In the genomic region with DNA sequence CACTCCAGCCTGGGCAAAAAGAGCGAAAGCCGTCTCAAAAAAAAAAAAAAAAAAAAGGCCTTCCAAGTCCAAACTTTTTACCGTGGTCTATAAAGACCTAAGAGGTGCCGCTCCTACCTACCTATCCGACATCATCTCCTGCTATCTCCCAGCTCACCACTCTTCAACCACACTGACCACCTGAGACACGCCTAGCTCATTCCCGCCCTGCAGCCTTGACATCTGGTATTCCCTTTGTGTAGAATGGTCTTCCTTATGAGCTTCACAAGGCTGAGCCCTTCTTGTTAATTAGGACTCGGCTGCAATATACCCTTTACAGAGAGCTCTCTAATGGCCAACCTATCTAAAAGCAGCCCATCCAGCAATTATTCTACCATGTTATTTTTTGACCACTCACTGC, we compare ENCODE assay signal across 8 cellular contexts. TPM values are rescaled to one million over a fixed set of nuclear protein-coding genes. Genes with fewer than 3 reads are reported as not detected.
A peak's percentile ranks its signal among the peaks of the same experiment; 100 is the strongest.
DNase-seq lines count a peak whose midpoint lies in the region; ATAC-seq, FAIRE-seq and TF ChIP-seq lines count a peak whose summit lies in the region.

No MANE protein-coding gene starts in this region.

- no peak overlapping the region for H4K5ac ChIP-seq in mesendoderm (ENCODE audit: low read length)

- H3K27me3 ChIP-seq in left ventricle myocardium inferior (ENCODE audit: low read depth), result no peaks in the 10 kb centered on the region
- no peaks in the 10 kb centered on the region for H3K27me3 ChIP-seq in GM12878 (replicated peaks in 1 of 2; ENCODE audit: control insufficient read depth in 2 of 2, insufficient read depth in 2 of 2, low read length in 1 of 2)
- no peaks in the 10 kb centered on the region for H3K27me3 ChIP-seq in mesendoderm (ENCODE audit: insufficient read depth, low read length, poor library complexity)

- no peak overlapping the region for H2BK5ac ChIP-seq in mesendoderm (ENCODE audit: low read length)

- BruUV-seq in GM12878 (replicated peaks; lab: Mats Ljungman, UMichigan), result no TSS peak

- H3K27ac ChIP-seq in left ventricle myocardium inferior (replicated peaks) (no peak overlapping the region), GM12878 (ENCODE audit: control insufficient read depth, insufficient read depth) (peak overlapping the region; percentile 66), mesendoderm (ENCODE audit: low read depth, low read length) (no peak overlapping the region)

- H2AFZ ChIP-seq in GM12878 (ENCODE audit: control insufficient read depth, low read depth, low read length), result no peak overlapping the region

- TF ChIP-seq CTCF in left ventricle myocardium inferior (IDR thresholded peaks at IDR 0.05; ENCODE audit: borderline replicate concordance) (no peak), GM12878 (IDR thresholded peaks at IDR 0.05 in 2 of 3, conservative IDR thresholded peaks at IDR 0.05 in 1 of 3; ENCODE audit: control insufficient read depth in 2 of 3, extremely low read depth in 1 of 3, insufficient read depth in 1 of 3, low read depth in 3 of 3, low read length in 3 of 3) (no peak)

- no peak overlapping the region for H2BK120ac ChIP-seq in mesendoderm (ENCODE audit: low read depth, low read length)

- H3K9ac ChIP-seq in GM12878 (ENCODE audit: control insufficient read depth, insufficient read depth, low read length) (peak overlapping the region; percentile 89), mesendoderm (ENCODE audit: low read length) (peak overlapping the region; percentile 91)

- peaks cover 38% of the 10 kb centered on the region for H3K36me3 ChIP-seq in left ventricle myocardium inferior
- H3K36me3 ChIP-seq in GM12878 (ENCODE audit: control insufficient read depth in 2 of 2, insufficient read depth in 2 of 2, low read length in 1 of 2), result peaks cover 1 to 16% of the 10 kb centered on the region in 2 experiments
- H3K36me3 ChIP-seq in mesendoderm (ENCODE audit: control insufficient read depth, insufficient read depth, low read length), result peaks cover 2% of the 10 kb centered on the region

- H3K4me3 ChIP-seq in left ventricle myocardium inferior (peak overlapping the region; percentile 90), GM12878 (peak overlapping the region; percentile 94), mesendoderm (ENCODE audit: low read length) (peak overlapping the region; percentile 94)

- RAD21 ChIA-PET in GM12878 (lab: Charles Lee; ENCODE audit: unreplicated experiment), result interaction anchor here (1.4 kb wide), 1 partner anchor 18 kb away, joined by 3 read pairs; no protein-coding TSS in a partner anchor

- no peak overlapping the region for H2BK15ac ChIP-seq in mesendoderm (replicated peaks; ENCODE audit: low read depth)

- no peak for TF ChIP-seq EP300 in GM12878 (IDR thresholded peaks at IDR 0.05; ENCODE audit: borderline replicate concordance in 1 of 2, control insufficient read depth in 1 of 2, low read depth in 2 of 2, low read length in 2 of 2)

- TF ChIP-seq POLR2A in GM12878 (IDR thresholded peaks at IDR 0.05; ENCODE audit: low read depth, low read length), result no peak

- POLR2A ChIA-PET in GM12878 (lab: Charles Lee), result interaction anchor here (0.7 to 1.7 kb wide), 3 partner anchors 16 to 1349 kb away, joined by 3 to 9 read pairs (median 6); no protein-coding TSS in a partner anchor

- ATAC-seq in Right ventricle myocardium superior (ENCODE audit: poor library complexity) (no peak), GM12878 (no peak), HG02885 (IDR thresholded peaks at IDR 0.05; ENCODE audit: poor library complexity, unreplicated experiment) (no peak)

- H3K56ac ChIP-seq in mesendoderm (ENCODE audit: low read length), result peak overlapping the region; percentile 96

- peaks cover 35% of the 10 kb centered on the region for H3K4me1 ChIP-seq in left ventricle myocardium inferior
- peaks cover 4% of the 10 kb centered on the region for H3K4me1 ChIP-seq in GM12878 (ENCODE audit: control insufficient read depth, insufficient read depth, low read length)
- no peaks in the 10 kb centered on the region for H3K4me1 ChIP-seq in mesendoderm (ENCODE audit: control insufficient read depth, low read depth, low read length)

- DNase-seq in left ventricle myocardium inferior (no peak), Right ventricle myocardium superior (no peak), GM12878 (ENCODE audit: low read depth, low spot score) (no peak), mesendoderm (peak; percentile 30), SHP77 treated with DMSO at 0.1 percent for 48 hours (lab: John Stamatoyannopoulos, UW) (no peak), cerebellar cortex (ENCODE audit: low spot score) (no peak), AG08396 (ENCODE audit: low spot score) (no peak)

- peaks cover 15% of the 10 kb centered on the region for H3K79me1 ChIP-seq in mesendoderm (ENCODE audit: low read length)

- H3K23ac ChIP-seq in mesendoderm (ENCODE audit: low read length), result no peak overlapping the region

- H4K20me1 ChIP-seq in GM12878 (ENCODE audit: control insufficient read depth, insufficient read depth), result no peaks in the 10 kb centered on the region

- no peak overlapping the region for H2AK5ac ChIP-seq in mesendoderm (ENCODE audit: low read length)

- no peak overlapping the region for H3K4ac ChIP-seq in mesendoderm (ENCODE audit: low read depth, low read length)

- no peak overlapping the region for H4K8ac ChIP-seq in mesendoderm (ENCODE audit: low read depth, low read length)

- SMC1A ChIA-PET in GM12878 (lab: Charles Lee; ENCODE audit: uncharacterized antibody, unreplicated experiment), result no interaction called here

- intact Hi-C loops in left ventricle myocardium inferior (cut with micrococcal nuclease), result no loop called here
- intact Hi-C loops in Right ventricle myocardium superior (cut with DNase I), result no loop called here
- intact Hi-C loops in GM12878 (cut with micrococcal nuclease; ENCODE audit: unreplicated experiment), result loop anchor here (1.0 kb wide), 1 partner anchor 17 kb away; a partner anchor contains a TSS

- FAIRE-seq in GM12878 (lab: Jason Lieb, UNC), result no peak

- CTCF ChIA-PET in GM12878 (lab: Yijun Ruan, JAX), result interaction anchor here (0.9 to 1.7 kb wide), 4 partner anchors 17 to 156 kb away, joined by 3 to 4 read pairs (median 3); no protein-coding TSS in a partner anchor

- no peak overlapping the region for H3K18ac ChIP-seq in mesendoderm (ENCODE audit: low read length)

- in situ Hi-C loops in GM12878 (cut with MboI), result no loop called here

- 37% methylated on average over 6 of the region's 8 CpGs for WGBS in GM12878 (ENCODE audit: insufficient coverage, insufficient replicate concordance, low lambda C conversion rate, missing lambda C conversion rate)
- no CpG with 5 or more reads among the region's 8 CpGs for WGBS in mesendoderm (ENCODE audit: extremely low coverage, insufficient coverage, low lambda C conversion rate)

- H3K9me3 ChIP-seq in left ventricle myocardium inferior (replicated peaks), result no peaks in the 10 kb centered on the region
- no peaks in the 10 kb centered on the region for H3K9me3 ChIP-seq in GM12878 (replicated peaks; ENCODE audit: control insufficient read depth, insufficient read depth, low read length)

- H3K79me2 ChIP-seq in GM12878 (ENCODE audit: control insufficient read depth, insufficient read depth, low read length) (peaks cover 17% of the 10 kb centered on the region), mesendoderm (ENCODE audit: control insufficient read depth, insufficient read depth, low read length) (peaks cover 16% of the 10 kb centered on the region)

- H3K4me2 ChIP-seq in GM12878 (ENCODE audit: control insufficient read depth, insufficient read depth), result peak overlapping the region; percentile 75
- peak overlapping the region; percentile 72 for H3K4me2 ChIP-seq in mesendoderm (ENCODE audit: low read length)

- no peak for TF ChIP-seq RAD21 in GM12878 (IDR thresholded peaks at IDR 0.05; ENCODE audit: insufficient read depth, low read depth, low read length)

RNA-seq across cellular contexts. Expression of a gene that starts 0.7 kb away (rescaled TPM):
- total RNA-seq in left ventricle myocardium inferior (29.5 TPM), Right ventricle myocardium superior (24.3 TPM), GM12878 (2014; rRNA removed) (62.6 and 67.5 TPM in 2 replicates), GM12878 (2014; rRNA removed; fragmentation: Illumina TruSeq; extraction: Trizol) (87.9 and 90.7 TPM in 2 replicates), GM12878 (2021) (66.8 and 70.7 TPM in 2 replicates)
- total RNA-seq in GM12878 (2013; cell fraction: nucleolus; rRNA removed), result 21.7 and 23.6 TPM in 2 replicates
- 73.4 TPM for polyA plus RNA-seq in GM12878 (2011; ENCODE audit: low read depth)
- polyA plus RNA-seq in GM12878 (2011; rRNA removed) (79.4 and 112 TPM in 2 replicates), GM12878 (2014; fragmentation: Illumina TruSeq; extraction: Trizol) (134 and 172 TPM in 2 replicates), GM12878 (2014; fragmentation: Nextera tagmentation; extraction: Ambion mirVana) (100 to 1,000 TPM in 1 of 2 experiments, 10 to 100 TPM in 1; 85.4 to 261 TPM), GM12878 (2014; rRNA removed) (129 and 140 TPM in 2 replicates), GM12878 (2016; fragmentation: Nextera tagmentation; extraction: Ambion mirVana) (10 to 100 TPM; 62.6 to 91.8 TPM)
- polyA plus RNA-seq in GM12878 (2011; cell fraction: cytosol; rRNA removed), result 11.5 and 18.6 TPM in 2 replicates
- polyA plus RNA-seq in GM12878 (2011; cell fraction: nucleus; rRNA removed), result 12.1 and 20.2 TPM in 2 replicates
- polyA plus RNA-seq in GM12878 (2012), result 79.8 and 121 TPM in 2 replicates
- polyA minus RNA-seq in GM12878 (2011; rRNA and poly(A)+ RNA removed), result 14.7 and 20.8 TPM in 2 replicates
- polyA minus RNA-seq in GM12878 (2011; cell fraction: cytosol; rRNA and poly(A)+ RNA removed), result 11.8 and 17.3 TPM in 2 replicates
- polyA minus RNA-seq in GM12878 (2011; cell fraction: nucleus; rRNA and poly(A)+ RNA removed), result 7.4 and 19.2 TPM in 2 replicates
- 159 TPM for polyA plus RNA-seq in mesendoderm (2013, experiment 1 of 2)
- 156 TPM for polyA plus RNA-seq in mesendoderm (2013, experiment 2 of 2)

RNA-seq across cellular contexts. Expression of a gene that starts 17.2 kb away (rescaled TPM):
- total RNA-seq in left ventricle myocardium inferior (61.1 TPM), Right ventricle myocardium superior (58.3 TPM), GM12878 (2014; rRNA removed) (37.8 and 45.1 TPM in 2 replicates), GM12878 (2014; rRNA removed; fragmentation: Illumina TruSeq; extraction: Trizol) (35.2 and 36.1 TPM in 2 replicates), GM12878 (2021) (32.8 and 38.1 TPM in 2 replicates)
- total RNA-seq in GM12878 (2013; cell fraction: nucleolus; rRNA removed), result 69.0 and 71.8 TPM in 2 replicates
- polyA plus RNA-seq in GM12878 (2011; ENCODE audit: low read depth), result 34.6 TPM
- polyA plus RNA-seq in GM12878 (2011; rRNA removed) (62.9 and 66.8 TPM in 2 replicates), GM12878 (2014; fragmentation: Illumina TruSeq; extraction: Trizol) (43.3 and 43.6 TPM in 2 replicates), GM12878 (2014; fragmentation: Nextera tagmentation; extraction: Ambion mirVana) (10 to 100 TPM; 55.1 to 68.3 TPM), GM12878 (2014; rRNA removed) (41.8 and 45.7 TPM in 2 replicates), GM12878 (2016; fragmentation: Nextera tagmentation; extraction: Ambion mirVana) (10 to 100 TPM; 65.4 to 66.7 TPM)
- polyA plus RNA-seq in GM12878 (2011; cell fraction: cytosol; rRNA removed), result 45.0 and 48.2 TPM in 2 replicates
- polyA plus RNA-seq in GM12878 (2011; cell fraction: nucleus; rRNA removed), result 50.8 and 67.9 TPM in 2 replicates
- 32.6 and 34.7 TPM in 2 replicates for polyA plus RNA-seq in GM12878 (2012)
- 28.1 and 30.6 TPM in 2 replicates for polyA minus RNA-seq in GM12878 (2011; rRNA and poly(A)+ RNA removed)
- polyA minus RNA-seq in GM12878 (2011; cell fraction: cytosol; rRNA and poly(A)+ RNA removed), result 5.1 and 8.4 TPM in 2 replicates
- 39.0 and 53.4 TPM in 2 replicates for polyA minus RNA-seq in GM12878 (2011; cell fraction: nucleus; rRNA and poly(A)+ RNA removed)
- polyA plus RNA-seq in mesendoderm (2013, experiment 1 of 2), result 49.8 TPM
- 48.5 TPM for polyA plus RNA-seq in mesendoderm (2013, experiment 2 of 2)

RNA-seq across cellular contexts. Expression of a gene that starts 41.0 kb away (rescaled TPM):
- 31.7 TPM for total RNA-seq in left ventricle myocardium inferior
- 39.3 TPM for total RNA-seq in Right ventricle myocardium superior
- total RNA-seq in GM12878 (2013; cell fraction: nucleolus; rRNA removed), result 19.9 and 21.9 TPM in 2 replicates
- total RNA-seq in GM12878 (2014; rRNA removed), result 34.6 and 35.1 TPM in 2 replicates
- total RNA-seq in GM12878 (2014; rRNA removed; fragmentation: Illumina TruSeq; extraction: Trizol), result 21.4 and 23.5 TPM in 2 replicates
- 26.9 and 29.4 TPM in 2 replicates for total RNA-seq in GM12878 (2021)
- polyA plus RNA-seq in GM12878 (2011; ENCODE audit: low read depth), result 13.1 TPM
- polyA plus RNA-seq in GM12878 (2011; rRNA removed), result 16.2 and 20.3 TPM in 2 replicates
- 25.0 and 26.3 TPM in 2 replicates for polyA plus RNA-seq in GM12878 (2011; cell fraction: cytosol; rRNA removed)
- 9.3 and 11.3 TPM in 2 replicates for polyA plus RNA-seq in GM12878 (2011; cell fraction: nucleus; rRNA removed)
- 15.7 and 18.9 TPM in 2 replicates for polyA plus RNA-seq in GM12878 (2012)
- 29.6 and 30.8 TPM in 2 replicates for polyA plus RNA-seq in GM12878 (2014; fragmentation: Illumina TruSeq; extraction: Trizol)
- polyA plus RNA-seq in GM12878 (2014; fragmentation: Nextera tagmentation; extraction: Ambion mirVana), result 10 to 100 TPM; 10.1 to 10.9 TPM
- polyA plus RNA-seq in GM12878 (2014; rRNA removed), result 22.4 and 23.1 TPM in 2 replicates
- 10 to 100 TPM; 33.1 to 36.2 TPM for polyA plus RNA-seq in GM12878 (2016; fragmentation: Nextera tagmentation; extraction: Ambion mirVana)
- polyA minus RNA-seq in GM12878 (2011; rRNA and poly(A)+ RNA removed), result 20.4 and 22.8 TPM in 2 replicates
- polyA minus RNA-seq in GM12878 (2011; cell fraction: cytosol; rRNA and poly(A)+ RNA removed), result 6.7 and 7.5 TPM in 2 replicates
- 6.2 and 9.5 TPM in 2 replicates for polyA minus RNA-seq in GM12878 (2011; cell fraction: nucleus; rRNA and poly(A)+ RNA removed)
- 14.8 TPM for polyA plus RNA-seq in mesendoderm (2013, experiment 1 of 2)
- 14.5 TPM for polyA plus RNA-seq in mesendoderm (2013, experiment 2 of 2)
